Comparison of ENCODE assay signal across 8 cellular contexts in the genomic region with DNA sequence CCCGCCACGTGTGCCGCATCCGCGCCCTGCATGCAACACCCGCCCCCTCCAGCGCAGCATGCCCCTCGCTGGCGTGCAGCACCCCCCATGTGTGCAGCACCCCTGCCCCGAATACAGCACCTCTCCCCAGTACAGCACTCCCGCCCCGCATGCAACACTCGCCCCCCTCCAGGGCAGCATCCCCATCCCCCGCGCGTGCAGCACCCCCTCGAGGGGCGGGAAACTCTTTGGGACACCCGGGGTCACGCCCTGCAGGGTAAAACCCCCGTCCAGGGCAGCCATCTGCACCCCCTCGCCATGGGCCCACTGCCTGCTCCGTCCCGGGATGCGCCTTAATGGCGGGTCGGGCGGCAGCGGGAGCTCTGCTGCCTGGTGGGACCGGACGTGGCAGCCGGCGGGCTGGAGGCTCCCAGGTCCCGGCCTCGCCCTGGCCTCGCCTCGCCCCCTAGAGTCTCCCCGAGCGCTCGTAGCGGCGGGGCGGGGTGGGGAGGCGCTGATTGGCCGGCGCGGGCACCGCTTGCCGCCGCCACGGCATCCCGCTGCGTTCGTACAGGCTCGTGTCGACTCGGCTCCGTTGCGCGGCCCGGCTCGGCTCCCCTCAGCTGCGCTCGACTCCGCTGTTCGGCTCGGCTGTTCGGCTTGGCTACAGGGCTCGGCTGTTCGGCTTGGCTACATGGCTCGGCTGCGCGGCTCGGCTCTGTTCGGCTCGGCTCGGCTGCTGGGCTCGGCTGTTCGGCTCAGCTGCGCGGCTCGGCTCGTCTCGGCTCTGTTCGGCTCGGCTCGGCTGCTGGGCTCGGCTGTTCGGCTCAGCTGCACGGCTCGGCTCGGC. TPM values are rescaled to one million over a fixed set of nuclear protein-coding genes. Genes with fewer than 3 reads are reported as not detected.
DNase-seq lines count a peak whose midpoint lies in the region; ATAC-seq lines count a peak whose summit lies in the region.

No MANE protein-coding gene starts in this region.

- peaks cover 16 to 18% of the 10 kb centered on the region in 2 donors for H3K27me3 Mint-ChIP-seq in natural killer cell treated with Interleukin-12 subunit alpha and Interleukin-12 subunit beta and Interleukin-15 and Interleukin-18, amount 100 ng/mL, for 72 hours

- H3K4me3 Mint-ChIP-seq in natural killer cell treated with Interleukin-12 subunit alpha and Interleukin-12 subunit beta and Interleukin-15 and Interleukin-18, amount 100 ng/mL, for 72 hours = peak overlapping the region; percentile 38

- no peak overlapping the region for H3K27ac Mint-ChIP-seq in natural killer cell treated with Interleukin-12 subunit alpha and Interleukin-12 subunit beta and Interleukin-15 and Interleukin-18, amount 100 ng/mL, for 72 hours

- peak; percentile 82 for ATAC-seq in GM21737 (IDR thresholded peaks at IDR 0.05; ENCODE audit: unreplicated experiment)
- peak; percentile 97 to 98 for ATAC-seq in natural killer cell treated with Interleukin-12 subunit alpha and Interleukin-12 subunit beta and Interleukin-15 and Interleukin-18, amount 100 ng/mL, for 72 hours

- no peaks in the 10 kb centered on the region for H3K9me3 Mint-ChIP-seq in natural killer cell treated with Interleukin-12 subunit alpha and Interleukin-12 subunit beta and Interleukin-15 and Interleukin-18, amount 100 ng/mL, for 72 hours

- DNase-seq in DMS 273 (lab: John Stamatoyannopoulos, UW; ENCODE audit: unreplicated experiment) (peak; percentile 96), KG1 (lab: John Stamatoyannopoulos, UW) (peak; percentile 52), RPMI7951 (ENCODE audit: low read depth) (peak; percentile 89), fibroblast of the conjunctiva (ENCODE audit: low read depth) (peak; percentile 93)
- peak; percentile 98 for DNase-seq in activated effector memory CD4-positive, alpha-beta T cell treated with anti-CD3 and anti-CD28 coated beads, Interleukin-2, amount 50 U/mL, for 16 hours
- DNase-seq in natural killer cell treated with Interleukin-12 subunit alpha and Interleukin-12 subunit beta and Interleukin-15 and Interleukin-18, amount 100 ng/mL, for 72 hours (ENCODE audit: low spot score) = peak; percentile 94
- peak; percentile 96 to 98 (median 96) for DNase-seq in stimulated activated naive CD4-positive, alpha-beta T cell (lab: John Stamatoyannopoulos, UW)

- H3K4me1 Mint-ChIP-seq in natural killer cell treated with Interleukin-12 subunit alpha and Interleukin-12 subunit beta and Interleukin-15 and Interleukin-18, amount 100 ng/mL, for 72 hours (ENCODE audit: low read depth in 2 of 2) = peaks cover 0 to 6% of the 10 kb centered on the region in 2 donors

- no peaks in the 10 kb centered on the region for H3K36me3 Mint-ChIP-seq in natural killer cell treated with Interleukin-12 subunit alpha and Interleukin-12 subunit beta and Interleukin-15 and Interleukin-18, amount 100 ng/mL, for 72 hours

RNA-seq across cellular contexts. Expression of a gene that starts 0.4 kb away (rescaled TPM):
- not detected in 2 replicates for total RNA-seq in RPMI7951 (2014; rRNA removed; shearing (Covaris generic))
- under 1 TPM; 0.17 to 0.33 TPM for total RNA-seq in natural killer cell treated with Interleukin-12 subunit alpha and Interleukin-12 subunit beta and Interleukin-15 and Interleukin-18, amount 100 ng/mL, for 72 hours

Comparison
In these comparisons a context has a peak if more than half of its experiments do, and no peak if none do; other contexts are left out.
1. Peak in every context shown above with its lines: DNase-seq and ATAC-seq.